ENCODE assay signal across 15 cellular contexts in genomic region chr15:100332231-100332630, GRCh38. TPM values are rescaled to one million over a fixed set of nuclear protein-coding genes. Genes with fewer than 3 reads are reported as not detected.
DNase-seq lines count a peak whose midpoint lies in the region; ATAC-seq and TF ChIP-seq lines count a peak whose summit lies in the region.
"Had no signal": no experiment of that assay in that cellular context is flagged by ENCODE, and none has a peak within 500 bp of the region (broad histone marks: within the 10 kb centered on the region; RNA-seq: fewer than 3 reads in every experiment).

No MANE protein-coding gene starts in this region.

- H3K27me3 Mint-ChIP-seq in activated naive CD8-positive, alpha-beta T cell treated with anti-CD3 and anti-CD28 coated beads, Interleukin-2, amount 10 ng/mL, durations not matched to agents 7 days and 5 days = no peaks in the 10 kb centered on the region
- H3K27me3 Mint-ChIP-seq in activated naive CD8-positive, alpha-beta T cell treated with anti-CD3 and anti-CD28 coated beads, Interleukin-2, amount 50 U/mL, for 24 hours = peaks cover 2% of the 10 kb centered on the region
- H3K27me3 Mint-ChIP-seq in T-helper 17 cell = no peaks in the 10 kb centered on the region
- H3K27me3 Mint-ChIP-seq: CD4-positive, CD25-positive, alpha-beta regulatory T cell; CD8-positive, alpha-beta memory T cell had no signal

- no peak overlapping the region for H3K4me3 ChIP-seq in coronary artery
- H3K4me3 ChIP-seq: GM23338 had no signal

- H3K4me1 Mint-ChIP-seq in activated naive CD8-positive, alpha-beta T cell treated with anti-CD3 and anti-CD28 coated beads, Interleukin-2, amount 10 ng/mL, durations not matched to agents 7 days and 5 days = peaks cover 72% of the 10 kb centered on the region
- peaks cover 52% of the 10 kb centered on the region for H3K4me1 Mint-ChIP-seq in activated naive CD8-positive, alpha-beta T cell treated with anti-CD3 and anti-CD28 coated beads, Interleukin-2, amount 50 U/mL, for 24 hours
- peaks cover 40% of the 10 kb centered on the region for H3K4me1 Mint-ChIP-seq in T-helper 17 cell

- H3K4me3 Mint-ChIP-seq in activated naive CD8-positive, alpha-beta T cell treated with anti-CD3 and anti-CD28 coated beads, Interleukin-2, amount 10 ng/mL, durations not matched to agents 7 days and 5 days = no peak overlapping the region
- H3K4me3 Mint-ChIP-seq in activated naive CD8-positive, alpha-beta T cell treated with anti-CD3 and anti-CD28 coated beads, Interleukin-2, amount 50 U/mL, for 24 hours = no peak overlapping the region
- no peak overlapping the region for H3K4me3 Mint-ChIP-seq in T-helper 17 cell
- H3K4me3 Mint-ChIP-seq: GM23338 had no signal

- no peak overlapping the region for H3K27ac ChIP-seq in coronary artery

- no peaks in the 10 kb centered on the region for H3K9me3 Mint-ChIP-seq in activated naive CD8-positive, alpha-beta T cell treated with anti-CD3 and anti-CD28 coated beads, Interleukin-2, amount 10 ng/mL, durations not matched to agents 7 days and 5 days
- no peaks in the 10 kb centered on the region for H3K9me3 Mint-ChIP-seq in activated naive CD8-positive, alpha-beta T cell treated with anti-CD3 and anti-CD28 coated beads, Interleukin-2, amount 50 U/mL, for 24 hours
- H3K9me3 Mint-ChIP-seq: CD4-positive, CD25-positive, alpha-beta regulatory T cell; CD8-positive, alpha-beta memory T cell; GM23338 had no signal

- no peak for ATAC-seq in activated naive CD8-positive, alpha-beta T cell treated with anti-CD3 and anti-CD28 coated beads, Interleukin-2, amount 10 ng/mL, durations not matched to agents 7 days and 5 days (ENCODE audit: low read depth)
- no peak for ATAC-seq in activated naive CD8-positive, alpha-beta T cell treated with anti-CD3 and anti-CD28 coated beads, Interleukin-2, amount 50 U/mL, for 24 hours
- no peak for ATAC-seq in T-helper 17 cell
- ATAC-seq: GM23338 had no signal

- peaks cover 7% of the 10 kb centered on the region for H3K36me3 Mint-ChIP-seq in activated naive CD8-positive, alpha-beta T cell treated with anti-CD3 and anti-CD28 coated beads, Interleukin-2, amount 10 ng/mL, durations not matched to agents 7 days and 5 days
- no peaks in the 10 kb centered on the region for H3K36me3 Mint-ChIP-seq in activated naive CD8-positive, alpha-beta T cell treated with anti-CD3 and anti-CD28 coated beads, Interleukin-2, amount 50 U/mL, for 24 hours (ENCODE audit: low read depth)
- H3K36me3 Mint-ChIP-seq in T-helper 17 cell (ENCODE audit: low read depth) = no peaks in the 10 kb centered on the region
- H3K36me3 Mint-ChIP-seq: CD4-positive, CD25-positive, alpha-beta regulatory T cell; CD8-positive, alpha-beta memory T cell had no signal

- H3K27ac Mint-ChIP-seq in activated naive CD8-positive, alpha-beta T cell treated with anti-CD3 and anti-CD28 coated beads, Interleukin-2, amount 10 ng/mL, durations not matched to agents 7 days and 5 days = peak overlapping the region; percentile 24
- no peak overlapping the region for H3K27ac Mint-ChIP-seq in activated naive CD8-positive, alpha-beta T cell treated with anti-CD3 and anti-CD28 coated beads, Interleukin-2, amount 50 U/mL, for 24 hours
- peak overlapping the region; percentile 9 for H3K27ac Mint-ChIP-seq in T-helper 17 cell
- H3K27ac Mint-ChIP-seq: GM23338 had no signal

- TF ChIP-seq CTCF in coronary artery (IDR thresholded peaks at IDR 0.05) = no peak

- no peak for DNase-seq in activated naive CD8-positive, alpha-beta T cell treated with anti-CD3 and anti-CD28 coated beads, Interleukin-2, amount 10 ng/mL, durations not matched to agents 7 days and 5 days
- no peak for DNase-seq in activated naive CD8-positive, alpha-beta T cell treated with anti-CD3 and anti-CD28 coated beads, Interleukin-2, amount 50 U/mL, for 24 hours
- DNase-seq in T-helper 17 cell (no peak), coronary artery (ENCODE audit: low spot score) (peak; percentile 24), NCI-H1105 treated with DMSO at 0.1 percent for 48 hours (lab: John Stamatoyannopoulos, UW) (no peak), dermis blood vessel endothelial cell (no peak)
- DNase-seq: ACHN; BE2C; C1 segment of cervical spinal cord; CD4-positive, CD25-positive, alpha-beta regulatory T cell; CD8-positive, alpha-beta memory T cell; COR-L47; GDM1; HCEC 1CT had no signal

- H3K9me3 ChIP-seq in T-helper 17 cell (ENCODE audit: control insufficient read depth, low read length, poor library complexity, severe bottlenecking) = no peaks in the 10 kb centered on the region
- H3K9me3 ChIP-seq: BE2C had no signal

- POLR2A ChIA-PET in activated naive CD8-positive, alpha-beta T cell treated with anti-CD3 and anti-CD28 coated beads, Interleukin-2, amount 10 ng/mL, durations not matched to agents 7 days and 5 days (lab: Charles Lee) = interaction anchor here (0.7 kb wide), 1 partner anchor 127 kb away, joined by 3 read pairs; no protein-coding TSS in a partner anchor

RNA-seq across cellular contexts. Expression of gene ADAMTS17, which starts 9.5 kb away (rescaled TPM):
- 1 to 10 TPM; 5.6 to 7.3 TPM for total RNA-seq in activated naive CD8-positive, alpha-beta T cell treated with anti-CD3 and anti-CD28 coated beads, Interleukin-2, amount 10 ng/mL, durations not matched to agents 7 days and 5 days
- total RNA-seq in T-helper 17 cell (10 to 100 TPM in 1 of 2 donors, 1 to 10 TPM in 1; 8.1 to 10.6 TPM), dermis blood vessel endothelial cell (0.17 and 0.33 TPM in 2 replicates)
